In genomic region chr17:15265131-15265530, GRCh38 we compare ENCODE assay signal across 12 cellular contexts. TPM values are rescaled to one million over a fixed set of nuclear protein-coding genes. Genes with fewer than 3 reads are reported as not detected.
DNase-seq lines count a peak whose midpoint lies in the region; ATAC-seq, FAIRE-seq and TF ChIP-seq lines count a peak whose summit lies in the region.
"Had no signal": no experiment of that assay in that cellular context is flagged by ENCODE, and none has a peak within 500 bp of the region (broad histone marks: within the 10 kb centered on the region; RNA-seq: fewer than 3 reads in every experiment).

TSS of gene PMP22 (minus strand) at chr17:15265326. CDS start at chr17:15260727, 4,599 bp downstream.

- peaks cover 91% of the 10 kb centered on the region for H3K27me3 Mint-ChIP-seq in activated T-cell treated with anti-CD3 and anti-CD28 coated beads, Interleukin-2, amount 50 U/mL, for 24 hours

- peak; percentile 50 for DNase-seq in colonic mucosa
- DNase-seq in kidney, result no peak
- no peak for DNase-seq in T-helper 2 cell
- DNase-seq in GOT3 (lab: John Stamatoyannopoulos, UW), result no peak
- no peak for DNase-seq in activated T-cell treated with anti-CD3 and anti-CD28 coated beads, Interleukin-2, amount 50 U/mL, for 24 hours
- DNase-seq: foreskin keratinocyte, NCI-H1048 had no signal

- intact Hi-C loops in colonic mucosa (cut with DNase I), result loop anchor here (5.0 kb wide), 1 partner anchor 87 kb away; no protein-coding TSS in a partner anchor
- intact Hi-C loops in kidney (cut with DNase I), result no loop called here

- H3K4me3 ChIP-seq in colonic mucosa, result peak within 1 kb of the TSS; percentile 12
- H3K4me3 ChIP-seq in kidney (ENCODE audit: low read length in 2 of 2), result no peak within 1 kb of the TSS
- peak within 1 kb of the TSS; percentile 57 to 98 (median 58) for H3K4me3 ChIP-seq in skeletal muscle tissue (ENCODE audit: low read length in 3 of 3)

- H3K9me3 ChIP-seq in colonic mucosa (no peaks in the 10 kb centered on the region), kidney (ENCODE audit: control insufficient read depth in 1 of 2, low read length in 2 of 2) (no peaks in the 10 kb centered on the region), skeletal muscle tissue (ENCODE audit: control insufficient read depth in 3 of 3, low read length in 3 of 3) (no peaks in the 10 kb centered on the region)

- no peaks in the 10 kb centered on the region for H3K36me3 ChIP-seq in colonic mucosa
- no peaks in the 10 kb centered on the region for H3K36me3 ChIP-seq in kidney (ENCODE audit: control insufficient read depth in 1 of 2, insufficient read depth in 2 of 2, low read length in 2 of 2)
- H3K36me3 ChIP-seq in skeletal muscle tissue (ENCODE audit: control insufficient read depth in 3 of 3, insufficient read depth in 3 of 3, low read length in 3 of 3), result peaks cover 0 to 10% (median 0%) of the 10 kb centered on the region in 3 donors

- H3K27me3 ChIP-seq in colonic mucosa (peaks cover 3% of the 10 kb centered on the region), skeletal muscle tissue (ENCODE audit: control insufficient read depth in 3 of 3, insufficient read depth in 3 of 3, low read length in 3 of 3) (no peaks in the 10 kb centered on the region)

- H3K36me3 Mint-ChIP-seq in activated T-cell treated with anti-CD3 and anti-CD28 coated beads, Interleukin-2, amount 50 U/mL, for 24 hours (ENCODE audit: low read depth), result no peaks in the 10 kb centered on the region
- H3K36me3 Mint-ChIP-seq: activated naive CD4-positive, alpha-beta T cell treated with anti-CD3 and anti-CD28 coated beads, Interleukin-2, amount 50 U/mL, for 24 hours; WTC11 had no signal

- ATAC-seq in GM19455 (IDR thresholded peaks at IDR 0.05; ENCODE audit: unreplicated experiment), result no peak
- ATAC-seq: foreskin keratinocyte, WTC11 had no signal

- H3K27ac ChIP-seq in C4-2B (peak within 1 kb of the TSS; percentile 57), colonic mucosa (peak within 1 kb of the TSS; percentile 84), kidney (ENCODE audit: low read depth in 2 of 2, low read length in 2 of 2) (no peak within 1 kb of the TSS), skeletal muscle tissue (ENCODE audit: low read depth, low read length) (peak within 1 kb of the TSS; percentile 4)
- H3K27ac ChIP-seq: foreskin keratinocyte had no signal

- H3K4me1 ChIP-seq in colonic mucosa (peaks cover 11% of the 10 kb centered on the region), kidney (ENCODE audit: control insufficient read depth in 1 of 2, insufficient read depth in 1 of 2, low read depth in 1 of 2, low read length in 2 of 2) (peaks cover 0 to 5% of the 10 kb centered on the region in 2 donors), skeletal muscle tissue (ENCODE audit: control insufficient read depth in 3 of 3, insufficient read depth in 3 of 3, low read length in 3 of 3) (peaks cover 27 to 51% (median 29%) of the 10 kb centered on the region in 3 donors)
- H3K4me1 ChIP-seq: foreskin keratinocyte had no signal

- H3K4me3 Mint-ChIP-seq in activated T-cell treated with anti-CD3 and anti-CD28 coated beads, Interleukin-2, amount 50 U/mL, for 24 hours, result no peak within 1 kb of the TSS
- H3K4me3 Mint-ChIP-seq: activated naive CD4-positive, alpha-beta T cell treated with anti-CD3 and anti-CD28 coated beads, Interleukin-2, amount 50 U/mL, for 24 hours had no signal

- no peaks in the 10 kb centered on the region for H3K9me3 Mint-ChIP-seq in activated T-cell treated with anti-CD3 and anti-CD28 coated beads, Interleukin-2, amount 50 U/mL, for 24 hours
- H3K9me3 Mint-ChIP-seq: activated naive CD4-positive, alpha-beta T cell treated with anti-CD3 and anti-CD28 coated beads, Interleukin-2, amount 50 U/mL, for 24 hours; WTC11 had no signal

- no peak within 1 kb of the TSS for H3K27ac Mint-ChIP-seq in activated T-cell treated with anti-CD3 and anti-CD28 coated beads, Interleukin-2, amount 50 U/mL, for 24 hours
- H3K27ac Mint-ChIP-seq: activated naive CD4-positive, alpha-beta T cell treated with anti-CD3 and anti-CD28 coated beads, Interleukin-2, amount 50 U/mL, for 24 hours; WTC11 had no signal

- no peak for FAIRE-seq in kidney (lab: Jason Lieb, UNC)

- peak within 1 kb of the TSS; percentile 53 to 68 for H3K9ac ChIP-seq in colonic mucosa (ENCODE audit: low read depth in 2 of 2, low read length in 2 of 2)
- no peak within 1 kb of the TSS for H3K9ac ChIP-seq in kidney (ENCODE audit: low read length in 2 of 2)
- H3K9ac ChIP-seq in skeletal muscle tissue (ENCODE audit: low read depth in 1 of 3, low read length in 3 of 3), result peak within 1 kb of the TSS in 2 of 3 donors; percentile 63 to 72

- H3K4me1 Mint-ChIP-seq in activated T-cell treated with anti-CD3 and anti-CD28 coated beads, Interleukin-2, amount 50 U/mL, for 24 hours (ENCODE audit: low read depth), result peaks cover 17% of the 10 kb centered on the region

- no peak for TF ChIP-seq CTCF in C4-2B (conservative IDR thresholded peaks at IDR 0.05)
- TF ChIP-seq CTCF in colonic mucosa (IDR thresholded peaks at IDR 0.05), result no peak
- TF ChIP-seq CTCF in kidney (IDR thresholded peaks at IDR 0.05; ENCODE audit: borderline replicate concordance, extremely low read depth, insufficient read depth), result no peak

RNA-seq across cellular contexts. Expression of gene PMP22, which starts in this region (rescaled TPM):
- 10 to 100 TPM; 12.5 to 40.4 TPM for total RNA-seq in colonic mucosa
- 73.6 TPM for total RNA-seq in kidney
- 37.0 TPM for polyA plus RNA-seq in kidney (ENCODE audit: insufficient read depth, low read depth, low replicate concordance)
- total RNA-seq in skeletal muscle tissue, result 92.9 TPM

Comparison
In these comparisons a context has a peak if more than half of its experiments do, and no peak if none do; other contexts are left out.
1. H3K27ac ChIP-seq: peak in C4-2B (single experiment), colonic mucosa (single experiment) and skeletal muscle tissue (single experiment); none in kidney (0 of 2).
2. H3K4me3 ChIP-seq: peak in colonic mucosa (single experiment) and skeletal muscle tissue (3 of 3); none in kidney (0 of 2).
3. H3K9ac ChIP-seq: peak in colonic mucosa (2 of 2) and skeletal muscle tissue (2 of 3); none in kidney (0 of 2).